In genomic region chr2:232781765-232782164, GRCh38 we compare ENCODE assay signal across 10 cellular contexts. TPM values are rescaled to one million over a fixed set of nuclear protein-coding genes. Genes with fewer than 3 reads are reported as not detected.
A peak's percentile ranks its signal among the peaks of the same experiment; 100 is the strongest.
DNase-seq lines count a peak whose midpoint lies in the region; ATAC-seq and TF ChIP-seq lines count a peak whose summit lies in the region.
"Had no signal": no experiment of that assay in that cellular context is flagged by ENCODE, and none has a peak within 500 bp of the region (broad histone marks: within the 10 kb centered on the region; RNA-seq: fewer than 3 reads in every experiment).

No MANE protein-coding gene starts in this region.

- ATAC-seq in GM21576 (IDR thresholded peaks at IDR 0.05; ENCODE audit: unreplicated experiment) (peak; percentile 87), gastrocnemius medialis (no peak)
- ATAC-seq in stimulated activated effector memory CD8-positive, alpha-beta T cell treated with anti-CD3 and anti-CD28 coated beads, Interleukin-12 subunit alpha, Interleukin-12 subunit beta, amount 100 ng/mL, for 72 hours, result peak; percentile 100

- no peak overlapping the region for H3K27ac ChIP-seq in gastrocnemius medialis
- H3K27ac ChIP-seq: right lobe of liver had no signal

- no peaks in the 10 kb centered on the region for H3K27me3 Mint-ChIP-seq in IgD-negative memory B cell

- H3K27me3 ChIP-seq in gastrocnemius medialis, result no peaks in the 10 kb centered on the region
- H3K27me3 ChIP-seq: right lobe of liver had no signal

- no peak for TF ChIP-seq CTCF in GM12864 (IDR thresholded peaks at IDR 0.05; ENCODE audit: low read depth, low read length, missing control alignments)
- TF ChIP-seq CTCF in cardiac fibroblast (IDR thresholded peaks at IDR 0.05; ENCODE audit: low read depth, low read length), result no peak
- TF ChIP-seq CTCF in gastrocnemius medialis (IDR thresholded peaks at IDR 0.05 in 4 of 5, conservative IDR thresholded peaks at IDR 0.05 in 1 of 5), result no peak

- peaks cover 6 to 9% of the 10 kb centered on the region in 2 donors for H3K4me1 ChIP-seq in gastrocnemius medialis
- H3K4me1 ChIP-seq: right lobe of liver had no signal

- no peaks in the 10 kb centered on the region for H3K9me3 Mint-ChIP-seq in IgD-negative memory B cell
- H3K9me3 Mint-ChIP-seq in stimulated activated effector memory CD8-positive, alpha-beta T cell treated with anti-CD3 and anti-CD28 coated beads, Interleukin-12 subunit alpha, Interleukin-12 subunit beta, amount 100 ng/mL, for 72 hours, result no peaks in the 10 kb centered on the region

- intact Hi-C loops in gastrocnemius medialis (cut with DNase I; ENCODE audit: low total_unique reads), result no loop called here

- in situ Hi-C loops in gastrocnemius medialis (cut with MboI; ENCODE audit: low sequenced_read_pairs in 4 of 4), result no loop called here

- no peak for TF ChIP-seq POLR2A in gastrocnemius medialis (IDR thresholded peaks at IDR 0.05)

- no peak overlapping the region for H3K4me3 ChIP-seq in GM12864 (ENCODE audit: low read depth, low read length)
- H3K4me3 ChIP-seq in cardiac fibroblast (replicated peaks in 1 of 2; ENCODE audit: low read depth in 2 of 2, low read length in 2 of 2), result no peak overlapping the region
- H3K4me3 ChIP-seq in gastrocnemius medialis, result no peak overlapping the region
- H3K4me3 ChIP-seq: right lobe of liver had no signal

- H3K36me3 Mint-ChIP-seq in IgD-negative memory B cell, result peaks cover 3% of the 10 kb centered on the region
- H3K36me3 Mint-ChIP-seq in stimulated activated effector memory CD8-positive, alpha-beta T cell treated with anti-CD3 and anti-CD28 coated beads, Interleukin-12 subunit alpha, Interleukin-12 subunit beta, amount 100 ng/mL, for 72 hours, result peaks cover 55% of the 10 kb centered on the region

- peak; percentile 12 for DNase-seq in GM12864 (ENCODE audit: low read depth)
- peak; percentile 20 to 81 for DNase-seq in cardiac fibroblast (ENCODE audit: low read depth in 2 of 2)
- DNase-seq in stimulated activated effector memory CD8-positive, alpha-beta T cell treated with anti-CD3 and anti-CD28 coated beads, Interleukin-12 subunit alpha, Interleukin-12 subunit beta, amount 100 ng/mL, for 72 hours (ENCODE audit: low spot score in 2 of 2), result no peak
- DNase-seq in iPS-NIHi11 (ENCODE audit: low spot score), result no peak
- DNase-seq in hippocampal formation (lab: John Stamatoyannopoulos, UW), result no peak
- no peak for DNase-seq in gastrocnemius medialis
- DNase-seq: right lobe of liver had no signal

- H3K27ac Mint-ChIP-seq in IgD-negative memory B cell, result peak overlapping the region in 2 of 3 donors; percentile 12 to 68
- H3K27ac Mint-ChIP-seq in stimulated activated effector memory CD8-positive, alpha-beta T cell treated with anti-CD3 and anti-CD28 coated beads, Interleukin-12 subunit alpha, Interleukin-12 subunit beta, amount 100 ng/mL, for 72 hours, result peak overlapping the region; percentile 73

- no peak overlapping the region for H3K4me3 Mint-ChIP-seq in IgD-negative memory B cell
- no peak overlapping the region for H3K4me3 Mint-ChIP-seq in stimulated activated effector memory CD8-positive, alpha-beta T cell treated with anti-CD3 and anti-CD28 coated beads, Interleukin-12 subunit alpha, Interleukin-12 subunit beta, amount 100 ng/mL, for 72 hours

- no peaks in the 10 kb centered on the region for H3K36me3 ChIP-seq in gastrocnemius medialis
- H3K36me3 ChIP-seq: right lobe of liver had no signal

- H3K4me1 Mint-ChIP-seq in IgD-negative memory B cell, result peaks cover 0 to 4% (median 0%) of the 10 kb centered on the region in 3 donors
- peaks cover 9% of the 10 kb centered on the region for H3K4me1 Mint-ChIP-seq in stimulated activated effector memory CD8-positive, alpha-beta T cell treated with anti-CD3 and anti-CD28 coated beads, Interleukin-12 subunit alpha, Interleukin-12 subunit beta, amount 100 ng/mL, for 72 hours

- H3K9me3 ChIP-seq in gastrocnemius medialis, result no peaks in the 10 kb centered on the region
- H3K9me3 ChIP-seq: right lobe of liver had no signal

RNA-seq across cellular contexts. Expression of gene KCNJ13, which starts 5.4 kb away (rescaled TPM):
- 0.09 TPM for polyA plus RNA-seq in IgD-negative memory B cell
- not detected for total RNA-seq in gastrocnemius medialis
- total RNA-seq: right lobe of liver; T-helper 2 cell treated with Interferon-gamma antibody and Interleukin-4, amounts not matched to agents 100 ng/mL and 5 ng/mL, for 36 hours had no signal

Comparison
In these comparisons a context has a peak if more than half of its experiments do, and no peak if none do; other contexts are left out.
1. DNase-seq: peak in GM12864 (single experiment) and cardiac fibroblast (2 of 2); none in stimulated activated effector memory CD8-positive, alpha-beta T cell treated with anti-CD3 and anti-CD28 coated beads, Interleukin-12 subunit alpha, Interleukin-12 subunit beta, amount 100 ng/mL, for 72 hours (0 of 2), iPS-NIHi11 (single experiment), hippocampal formation (0 of 2) and gastrocnemius medialis (0 of 2).
2. ATAC-seq: peak in GM21576 (single experiment) and stimulated activated effector memory CD8-positive, alpha-beta T cell treated with anti-CD3 and anti-CD28 coated beads, Interleukin-12 subunit alpha, Interleukin-12 subunit beta, amount 100 ng/mL, for 72 hours (single experiment); none in gastrocnemius medialis (0 of 2).